In the genomic region with DNA sequence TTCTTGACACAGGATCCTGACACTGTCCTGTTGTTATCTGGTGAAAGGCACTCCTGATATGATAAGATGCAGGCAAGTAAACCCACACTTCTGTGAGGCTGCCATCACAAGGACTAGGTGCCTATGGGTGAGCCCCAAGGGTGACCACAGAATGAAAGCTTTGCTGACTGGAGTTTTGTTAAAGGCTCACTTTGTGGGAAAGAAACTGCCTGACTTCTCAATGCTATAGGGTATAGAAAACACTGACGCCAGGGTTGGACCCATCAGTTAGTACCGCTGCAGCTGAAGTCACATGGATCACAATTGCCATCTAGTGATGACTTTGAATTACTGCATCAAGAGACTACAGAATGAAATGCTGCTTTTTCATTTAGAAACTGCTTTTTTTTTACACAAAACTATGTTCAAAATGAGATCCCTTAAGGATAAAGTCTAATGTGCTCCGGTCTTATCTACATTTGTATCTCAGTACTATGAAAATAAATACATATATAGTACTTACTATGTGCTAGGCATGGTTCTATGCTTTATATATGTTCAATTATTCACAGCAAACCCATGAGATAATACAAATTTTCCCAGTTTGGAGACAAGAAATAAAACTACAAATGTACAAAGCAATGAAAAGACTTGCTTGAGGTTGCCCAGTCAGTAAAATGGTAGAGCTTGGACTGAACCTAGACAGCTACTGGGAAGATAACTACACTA, we compare ENCODE assay signal across 8 cellular contexts.
DNase-seq lines count a peak whose midpoint lies in the region; ATAC-seq and TF ChIP-seq lines count a peak whose summit lies in the region.

No MANE protein-coding gene starts in this region.

- no peak overlapping the region for H3K27ac ChIP-seq in heart left ventricle

- no peaks in the 10 kb centered on the region for H3K4me1 Mint-ChIP-seq in activated T-helper 17 cell treated with anti-CD3 and anti-CD28 coated beads, Interleukin-2, amount 50 U/mL, for 72 hours
- no peaks in the 10 kb centered on the region for H3K4me1 Mint-ChIP-seq in activated T-helper 2 cell treated with anti-CD3 and anti-CD28 coated beads, Interferon-gamma antibody, Interleukin-2, Interleukin-4, amounts not matched to agents 10 μg/mL and 5 μg/mL and 100 μg/mL, durations not matched to agents 14 hours and 24 hours and 36 hours (ENCODE audit: low read depth)

- TF ChIP-seq POLR2A in heart left ventricle (IDR thresholded peaks at IDR 0.05): no peak

- H3K9me3 Mint-ChIP-seq in activated T-helper 17 cell treated with anti-CD3 and anti-CD28 coated beads, Interleukin-2, amount 50 U/mL, for 72 hours: no peaks in the 10 kb centered on the region
- no peaks in the 10 kb centered on the region for H3K9me3 Mint-ChIP-seq in activated T-helper 2 cell treated with anti-CD3 and anti-CD28 coated beads, Interferon-gamma antibody, Interleukin-2, Interleukin-4, amounts not matched to agents 10 μg/mL and 5 μg/mL and 100 μg/mL, durations not matched to agents 14 hours and 24 hours and 36 hours

- H3K4me1 ChIP-seq in heart left ventricle: peaks cover 0 to 20% (median 1%) of the 10 kb centered on the region in 12 donors

- H3K27ac Mint-ChIP-seq in activated T-helper 17 cell treated with anti-CD3 and anti-CD28 coated beads, Interleukin-2, amount 50 U/mL, for 72 hours: no peak overlapping the region
- H3K27ac Mint-ChIP-seq in activated T-helper 2 cell treated with anti-CD3 and anti-CD28 coated beads, Interferon-gamma antibody, Interleukin-2, Interleukin-4, amounts not matched to agents 10 μg/mL and 5 μg/mL and 100 μg/mL, durations not matched to agents 14 hours and 24 hours and 36 hours: no peak overlapping the region

- no peaks in the 10 kb centered on the region for H3K9me3 ChIP-seq in heart left ventricle

- TF ChIP-seq CTCF in heart left ventricle (IDR thresholded peaks at IDR 0.05): peak; percentile 57 to 82 (median 71)

- H3K27me3 Mint-ChIP-seq in activated T-helper 17 cell treated with anti-CD3 and anti-CD28 coated beads, Interleukin-2, amount 50 U/mL, for 72 hours: peaks cover 10% of the 10 kb centered on the region
- peaks cover 10% of the 10 kb centered on the region for H3K27me3 Mint-ChIP-seq in activated T-helper 2 cell treated with anti-CD3 and anti-CD28 coated beads, Interferon-gamma antibody, Interleukin-2, Interleukin-4, amounts not matched to agents 10 μg/mL and 5 μg/mL and 100 μg/mL, durations not matched to agents 14 hours and 24 hours and 36 hours (ENCODE audit: low read depth)

- H3K4me3 Mint-ChIP-seq in activated T-helper 17 cell treated with anti-CD3 and anti-CD28 coated beads, Interleukin-2, amount 50 U/mL, for 72 hours: no peak overlapping the region
- no peak overlapping the region for H3K4me3 Mint-ChIP-seq in activated T-helper 2 cell treated with anti-CD3 and anti-CD28 coated beads, Interferon-gamma antibody, Interleukin-2, Interleukin-4, amounts not matched to agents 10 μg/mL and 5 μg/mL and 100 μg/mL, durations not matched to agents 14 hours and 24 hours and 36 hours (ENCODE audit: low read depth)

- no peaks in the 10 kb centered on the region for H3K36me3 Mint-ChIP-seq in activated T-helper 17 cell treated with anti-CD3 and anti-CD28 coated beads, Interleukin-2, amount 50 U/mL, for 72 hours (ENCODE audit: low read depth)
- H3K36me3 Mint-ChIP-seq in activated T-helper 2 cell treated with anti-CD3 and anti-CD28 coated beads, Interferon-gamma antibody, Interleukin-2, Interleukin-4, amounts not matched to agents 10 μg/mL and 5 μg/mL and 100 μg/mL, durations not matched to agents 14 hours and 24 hours and 36 hours (ENCODE audit: low read depth): no peaks in the 10 kb centered on the region

- no peaks in the 10 kb centered on the region for H3K27me3 ChIP-seq in heart left ventricle

- peak; percentile 73 for ATAC-seq in GM18873 (IDR thresholded peaks at IDR 0.05; ENCODE audit: low FRiP score, unreplicated experiment)
- ATAC-seq in HG03097 (IDR thresholded peaks at IDR 0.05; ENCODE audit: low FRiP score, unreplicated experiment): peak; percentile 82
- ATAC-seq in activated T-helper 17 cell treated with anti-CD3 and anti-CD28 coated beads, Interleukin-2, amount 50 U/mL, for 72 hours (replicated peaks): peak; percentile 59
- peak; percentile 69 to 86 (median 77) for ATAC-seq in heart left ventricle

- WGBS in heart left ventricle, 4 donors: 1 to 2% (median 1%) methylated on average over 3 of the region's 3 CpGs

- H3K4me3 ChIP-seq in heart left ventricle: no peak overlapping the region

- no peaks in the 10 kb centered on the region for H3K36me3 ChIP-seq in heart left ventricle

- intact Hi-C loops in heart left ventricle (cut with DNase I): loop anchor here (2.0 to 10.0 kb wide), 15 partner anchors 106 to 1151 kb away; a partner anchor contains a TSS
- intact Hi-C loops in activated T-helper 2 cell treated with anti-CD3 and anti-CD28 coated beads, Interferon-gamma antibody, Interleukin-2, Interleukin-4, amounts not matched to agents 10 μg/mL and 5 μg/mL and 100 μg/mL, durations not matched to agents 14 hours and 24 hours and 36 hours (cut with micrococcal nuclease): loop anchor here (2.0 to 10.0 kb wide), 3 partner anchors 255 to 731 kb away; no protein-coding TSS in a partner anchor

- peak; percentile 73 for DNase-seq in DMS53 (lab: John Stamatoyannopoulos, UW)
- peak; percentile 37 for DNase-seq in NCI-H460 (ENCODE audit: extremely low read depth, low read depth)
- peak in 2 of 5 donors; percentile 15 to 27 for DNase-seq in heart left ventricle
- peak; percentile 61 for DNase-seq in retina
- DNase-seq in activated T-helper 2 cell treated with anti-CD3 and anti-CD28 coated beads, Interferon-gamma antibody, Interleukin-2, Interleukin-4, amounts not matched to agents 10 μg/mL and 5 μg/mL and 100 μg/mL, durations not matched to agents 14 hours and 24 hours and 36 hours (ENCODE audit: low spot score): no peak
